In genomic region chr5:10677533-10677932, GRCh38 we compare ENCODE assay signal across 30 cellular contexts.
"Had no signal": no experiment of that assay in that cellular context is flagged by ENCODE, and none has a peak within 500 bp of the region (broad histone marks: within the 10 kb centered on the region; RNA-seq: fewer than 3 reads in every experiment).

No MANE protein-coding gene starts in this region.

- H3K4me3 Mint-ChIP-seq: activated B cell treated with CpG ODN at 0.5 μM for 24 hours; activated CD4-positive, alpha-beta T cell treated with anti-CD3 and anti-CD28 coated beads, Interleukin-2, amount 10 ng/mL, durations not matched to agents 24 days and 14 days; activated CD8-positive, alpha-beta memory T cell treated with anti-CD3 and anti-CD28 coated beads, Interleukin-2, amount 10 ng/mL, durations not matched to agents 7 days and 5 days; activated naive CD8-positive, alpha-beta T cell treated with anti-CD3 and anti-CD28 coated beads, Interleukin-2, amount 10 ng/mL, durations not matched to agents 7 days and 5 days; activated T-cell treated with anti-CD3 and anti-CD28 coated beads, Interleukin-2, amount 50 U/mL, for 4 hours; activated T-helper 17 cell treated with anti-CD3 and anti-CD28 coated beads, Interleukin-2, amount 50 U/mL, for 72 hours; T-helper 17 cell had no signal

- H3K27ac ChIP-seq: adrenal gland, Peyer's patch, RWPE1 had no signal

- H3K27me3 ChIP-seq: adrenal gland, MG63, Peyer's patch had no signal

- H3K27me3 Mint-ChIP-seq: activated B cell treated with CpG ODN at 0.5 μM for 24 hours; activated CD4-positive, alpha-beta T cell treated with anti-CD3 and anti-CD28 coated beads, Interleukin-2, amount 10 ng/mL, durations not matched to agents 24 days and 14 days; activated CD8-positive, alpha-beta memory T cell treated with anti-CD3 and anti-CD28 coated beads, Interleukin-2, amount 10 ng/mL, durations not matched to agents 7 days and 5 days; activated naive CD8-positive, alpha-beta T cell treated with anti-CD3 and anti-CD28 coated beads, Interleukin-2, amount 10 ng/mL, durations not matched to agents 7 days and 5 days; activated T-helper 17 cell treated with anti-CD3 and anti-CD28 coated beads, Interleukin-2, amount 50 U/mL, for 72 hours; T-helper 17 cell had no signal

- DNase-seq: activated B cell treated with CpG ODN at 0.5 μM for 24 hours; activated CD4-positive, alpha-beta T cell treated with anti-CD3 and anti-CD28 coated beads for 1 hour; activated CD4-positive, alpha-beta T cell treated with anti-CD3 and anti-CD28 coated beads, Interleukin-2, amount 10 ng/mL, durations not matched to agents 24 days and 14 days; activated CD4-positive, alpha-beta T cell treated with anti-CD3 and anti-CD28 coated beads, Interleukin-2, amount 50 U/mL, for 48 hours; activated CD8-positive, alpha-beta memory T cell treated with anti-CD3 and anti-CD28 coated beads, Interleukin-2, amount 10 ng/mL, durations not matched to agents 7 days and 5 days; activated gamma-delta T cell; activated naive CD4-positive, alpha-beta T cell treated with anti-CD3 and anti-CD28 coated beads, Interleukin-2, amount 50 U/mL, for 16 hours; activated naive CD8-positive, alpha-beta T cell treated with anti-CD3 and anti-CD28 coated beads, Interleukin-2, amount 10 ng/mL, durations not matched to agents 7 days and 5 days; activated T-cell treated with anti-CD3 and anti-CD28 coated beads, Interleukin-2, amount 50 U/mL, for 4 hours; adrenal gland; anterior cingulate cortex; cerebellar nuclear complex; MG63; MV-4-11; NCI-H1092 treated with DMSO at 0.1 percent for 48 hours; NCI-H1417 treated with DMSO at 0.1 percent for 48 hours; NCI-H1694; NCI-H2029; NCI-H2107; NCI-H345; NCI-H510A; NCI-H526 treated with DMSO at 0.1 percent for 48 hours; NCI-H82; NK-92 treated with Interleukin-12 subunit alpha and Interleukin-12 subunit beta, amount 100 ng/mL, for 24 hours; Peyer's patch; SHP77; T-helper 17 cell; T1000 had no signal

- H3K9me3 ChIP-seq: adrenal gland, MG63, Peyer's patch had no signal

- H3K4me3 ChIP-seq: adrenal gland, MG63, Peyer's patch had no signal

- H3K27ac Mint-ChIP-seq: activated B cell treated with CpG ODN at 0.5 μM for 24 hours; activated CD4-positive, alpha-beta T cell treated with anti-CD3 and anti-CD28 coated beads, Interleukin-2, amount 10 ng/mL, durations not matched to agents 24 days and 14 days; activated CD8-positive, alpha-beta memory T cell treated with anti-CD3 and anti-CD28 coated beads, Interleukin-2, amount 10 ng/mL, durations not matched to agents 7 days and 5 days; activated naive CD8-positive, alpha-beta T cell treated with anti-CD3 and anti-CD28 coated beads, Interleukin-2, amount 10 ng/mL, durations not matched to agents 7 days and 5 days; activated T-helper 17 cell treated with anti-CD3 and anti-CD28 coated beads, Interleukin-2, amount 50 U/mL, for 72 hours; T-helper 17 cell had no signal

- H3K4me1 ChIP-seq: adrenal gland, Peyer's patch had no signal

- H3K4me1 Mint-ChIP-seq: activated B cell treated with CpG ODN at 0.5 μM for 24 hours; activated CD4-positive, alpha-beta T cell treated with anti-CD3 and anti-CD28 coated beads, Interleukin-2, amount 10 ng/mL, durations not matched to agents 24 days and 14 days; activated CD8-positive, alpha-beta memory T cell treated with anti-CD3 and anti-CD28 coated beads, Interleukin-2, amount 10 ng/mL, durations not matched to agents 7 days and 5 days; activated naive CD8-positive, alpha-beta T cell treated with anti-CD3 and anti-CD28 coated beads, Interleukin-2, amount 10 ng/mL, durations not matched to agents 7 days and 5 days; activated T-helper 17 cell treated with anti-CD3 and anti-CD28 coated beads, Interleukin-2, amount 50 U/mL, for 72 hours; T-helper 17 cell had no signal
